In genomic region chr1:18883636-18884418, GRCh38 we compare ENCODE assay signal across 9 cellular contexts. TPM values are rescaled to one million over a fixed set of nuclear protein-coding genes. Genes with fewer than 3 reads are reported as not detected.
DNase-seq lines count a peak whose midpoint lies in the region; ATAC-seq and TF ChIP-seq lines count a peak whose summit lies in the region.
"Had no signal": no experiment of that assay in that cellular context is flagged by ENCODE, and none has a peak within 500 bp of the region (broad histone marks: within the 10 kb centered on the region; RNA-seq: fewer than 3 reads in every experiment).

No MANE protein-coding gene starts in this region.

- H3K9me3 ChIP-seq in aorta (ENCODE audit: control insufficient read depth, low read length), result no peaks in the 10 kb centered on the region

- no peak overlapping the region for H3K4me3 Mint-ChIP-seq in activated naive CD4-positive, alpha-beta T cell treated with anti-CD3 and anti-CD28 coated beads, Interleukin-2, amount 10 ng/mL, durations not matched to agents 7 days and 5 days

- ATAC-seq in SK-N-SH treated with all-trans-retinoic acid at 6 μM for 48 hours (peak; percentile 90), Right ventricle myocardium superior (ENCODE audit: poor library complexity) (peak; percentile 87), aorta (ENCODE audit: low FRiP score) (peak; percentile 78)

- H3K27me3 ChIP-seq in aorta (ENCODE audit: control insufficient read depth in 1 of 2, insufficient read depth in 2 of 2, low read length in 1 of 2), result no peaks in the 10 kb centered on the region

- DNase-seq in D341Med (ENCODE audit: low spot score) (peak; percentile 82), HuH-7.5 (ENCODE audit: low spot score) (peak; percentile 84), Right ventricle myocardium superior (peak; percentile 86), pulmonary artery endothelial cell (ENCODE audit: low read depth, low spot score) (peak; percentile 29), aorta (peak; percentile 83 to 93), NCI-H187 (lab: John Stamatoyannopoulos, UW) (no peak)
- peak; percentile 83 for DNase-seq in activated naive CD4-positive, alpha-beta T cell treated with anti-CD3 and anti-CD28 coated beads, Interleukin-2, amount 10 ng/mL, durations not matched to agents 7 days and 5 days

- CTCF ChIA-PET in activated naive CD4-positive, alpha-beta T cell treated with anti-CD3 and anti-CD28 coated beads, Interleukin-2, amount 10 ng/mL, durations not matched to agents 7 days and 5 days (lab: Charles Lee), result interaction anchor here (0.8 to 2.8 kb wide), 28 partner anchors 10 to 364 kb away, joined by 3 to 24 read pairs (median 4); partner anchors contain the start of gene ALDH4A1

- H3K36me3 Mint-ChIP-seq in activated naive CD4-positive, alpha-beta T cell treated with anti-CD3 and anti-CD28 coated beads, Interleukin-2, amount 10 ng/mL, durations not matched to agents 7 days and 5 days, result no peaks in the 10 kb centered on the region

- H3K4me1 Mint-ChIP-seq in activated naive CD4-positive, alpha-beta T cell treated with anti-CD3 and anti-CD28 coated beads, Interleukin-2, amount 10 ng/mL, durations not matched to agents 7 days and 5 days, result no peaks in the 10 kb centered on the region

- no peaks in the 10 kb centered on the region for H3K36me3 ChIP-seq in aorta (ENCODE audit: control insufficient read depth in 1 of 2, insufficient read depth in 2 of 2, low read length in 1 of 2)

- H3K27ac Mint-ChIP-seq in activated naive CD4-positive, alpha-beta T cell treated with anti-CD3 and anti-CD28 coated beads, Interleukin-2, amount 10 ng/mL, durations not matched to agents 7 days and 5 days, result no peak overlapping the region

- H3K4me1 ChIP-seq in aorta (ENCODE audit: control insufficient read depth in 1 of 2, insufficient read depth in 2 of 2, low read length in 2 of 2), result no peaks in the 10 kb centered on the region

- intact Hi-C loops in Right ventricle myocardium superior (cut with DNase I), result no loop called here
- intact Hi-C loops in aorta (cut with DNase I), result loop anchor here in 1 of 2 donors (5.0 kb wide), 1 partner anchor 193 kb away; no protein-coding TSS in a partner anchor

- no peaks in the 10 kb centered on the region for H3K27me3 Mint-ChIP-seq in activated naive CD4-positive, alpha-beta T cell treated with anti-CD3 and anti-CD28 coated beads, Interleukin-2, amount 10 ng/mL, durations not matched to agents 7 days and 5 days

- no peaks in the 10 kb centered on the region for H3K9me3 Mint-ChIP-seq in activated naive CD4-positive, alpha-beta T cell treated with anti-CD3 and anti-CD28 coated beads, Interleukin-2, amount 10 ng/mL, durations not matched to agents 7 days and 5 days

- H3K27ac ChIP-seq in aorta (ENCODE audit: low read depth in 1 of 2, low read length in 2 of 2), result no peak overlapping the region

- WGBS in aorta, 2 donors, result 35 to 36% methylated on average over 14 of the region's 14 CpGs

- no peak overlapping the region for H3K4me3 ChIP-seq in aorta (ENCODE audit: low read length in 2 of 2)

TF ChIP-seq in SK-N-SH treated with all-trans-retinoic acid at 6 μM for 48 hours, 23 proteins besides CTCF, POLR2A, EP300 and RAD21 (continues in another document):
- TF ChIP-seq ZFP3 (CRISPR knock-in tag; IDR thresholded peaks at IDR 0.05) (no peak), BACH2 (CRISPR knock-in tag; IDR thresholded peaks at IDR 0.05; ENCODE audit: borderline replicate concordance) (no peak), ZNF565 (CRISPR knock-in tag; conservative IDR thresholded peaks at IDR 0.05; ENCODE audit: low read depth) (no peak), ZNF8 (CRISPR knock-in tag; IDR thresholded peaks at IDR 0.05) (no peak), ISL1 (CRISPR knock-in tag; IDR thresholded peaks at IDR 0.05) (no peak), ZNF70 (CRISPR knock-in tag; IDR thresholded peaks at IDR 0.05) (no peak), TCF4 (CRISPR knock-in tag; IDR thresholded peaks at IDR 0.05; ENCODE audit: borderline replicate concordance) (no peak), TSHZ2 (CRISPR knock-in tag; IDR thresholded peaks at IDR 0.05) (no peak), RARB (CRISPR knock-in tag; IDR thresholded peaks at IDR 0.05) (no peak), CSDC2 (CRISPR knock-in tag; IDR thresholded peaks at IDR 0.05) (no peak), PPARA (CRISPR knock-in tag; IDR thresholded peaks at IDR 0.05; ENCODE audit: borderline replicate concordance) (no peak), ZFP30 (CRISPR knock-in tag; IDR thresholded peaks at IDR 0.05) (no peak), CREB5 (CRISPR knock-in tag; IDR thresholded peaks at IDR 0.05; ENCODE audit: low read depth) (no peak), OSR1 (CRISPR knock-in tag; IDR thresholded peaks at IDR 0.05) (no peak), CSRNP3 (CRISPR knock-in tag; IDR thresholded peaks at IDR 0.05) (no peak), POU6F1 (CRISPR knock-in tag; IDR thresholded peaks at IDR 0.05; ENCODE audit: borderline replicate concordance, low read depth) (no peak)

RNA-seq across cellular contexts. Expression of gene ALDH4A1, which starts 18.5 kb away (rescaled TPM):
- total RNA-seq in Right ventricle myocardium superior (29.3 TPM), pulmonary artery endothelial cell (11.8 and 16.9 TPM in 2 replicates), aorta (10 to 100 TPM in 1 of 2 donors, 1 to 10 TPM in 1; 9.3 to 12.7 TPM)
- 1 to 10 TPM; 4.8 to 9.8 TPM for polyA plus RNA-seq in aorta

RNA-seq across cellular contexts. Expression of gene TAS1R2, which starts 24.4 kb away (rescaled TPM):
- total RNA-seq in Right ventricle myocardium superior (not detected), pulmonary artery endothelial cell (not detected in 2 replicates), aorta (not detected)
- polyA plus RNA-seq in aorta, result not detected
- total RNA-seq: activated CD8-positive, alpha-beta memory T cell treated with anti-CD3 and anti-CD28 coated beads for 36 hours had no signal

Comparison
In these comparisons a context has a peak if more than half of its experiments do, and no peak if none do; other contexts are left out.
1. DNase-seq: peak in D341Med (single experiment), HuH-7.5 (single experiment), activated naive CD4-positive, alpha-beta T cell treated with anti-CD3 and anti-CD28 coated beads, Interleukin-2, amount 10 ng/mL, durations not matched to agents 7 days and 5 days (single experiment), Right ventricle myocardium superior (single experiment), pulmonary artery endothelial cell (single experiment) and aorta (2 of 2); none in NCI-H187 (0 of 2).
2. Peak in every context shown above with its lines, with median percentiles within 50 percentile points of each other: ATAC-seq.